8 cellular contexts compared by ENCODE assay signal in the genomic region with DNA sequence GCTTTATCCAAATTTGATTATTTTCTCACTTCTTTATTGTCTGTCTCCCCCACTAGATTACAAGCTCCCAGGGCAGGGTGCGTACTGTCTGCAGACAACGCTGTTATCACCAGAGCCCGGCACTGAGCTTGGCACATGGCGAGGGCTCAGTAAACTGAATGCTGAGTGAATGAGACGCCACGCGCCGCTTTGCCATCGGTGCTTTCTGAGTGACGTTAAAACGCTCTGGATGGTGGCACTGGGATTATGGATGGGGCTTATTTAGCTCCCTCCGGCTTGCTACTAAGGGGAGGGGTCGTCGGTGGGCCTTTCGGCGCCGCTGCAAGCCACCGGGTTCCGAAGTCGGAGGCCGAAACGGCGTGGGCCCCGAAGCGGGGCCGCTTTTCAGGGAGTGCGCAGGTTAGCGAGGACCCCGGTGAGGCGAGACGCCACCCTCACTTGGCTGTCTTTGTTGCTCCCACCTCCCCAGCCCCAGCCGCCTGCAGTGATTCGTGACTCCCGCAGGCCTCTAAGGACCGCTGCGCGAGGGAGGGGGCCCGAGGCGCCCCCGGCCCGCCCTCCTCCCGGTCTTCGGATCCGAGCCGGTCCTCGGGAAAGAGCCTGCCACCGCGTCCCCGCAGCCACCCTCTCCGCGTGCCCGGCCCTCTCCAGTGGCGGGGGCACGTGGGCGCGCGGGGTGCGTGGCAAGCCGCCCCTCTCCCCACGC.
DNase-seq lines count a peak whose midpoint lies in the region; ATAC-seq and TF ChIP-seq lines count a peak whose summit lies in the region.

No MANE protein-coding gene starts in this region.

- peak overlapping the region; percentile 88 for H3K27ac Mint-ChIP-seq in activated naive CD8-positive, alpha-beta T cell treated with anti-CD3 and anti-CD28 coated beads, Interleukin-2, amount 50 U/mL, for 24 hours

- DNase-seq in GM12865 (ENCODE audit: low read depth) (no peak), NCI-H2227 treated with DMSO at 0.1 percent for 48 hours (lab: John Stamatoyannopoulos, UW) (peak; percentile 71), NCI-H510A treated with DMSO at 0.1 percent for 48 hours (lab: John Stamatoyannopoulos, UW) (no peak), hippocampal formation (lab: John Stamatoyannopoulos, UW) (no peak)
- peak; percentile 18 for DNase-seq in activated naive CD8-positive, alpha-beta T cell treated with anti-CD3 and anti-CD28 coated beads, Interleukin-2, amount 50 U/mL, for 24 hours

- no peaks in the 10 kb centered on the region for H3K36me3 Mint-ChIP-seq in activated naive CD8-positive, alpha-beta T cell treated with anti-CD3 and anti-CD28 coated beads, Interleukin-2, amount 50 U/mL, for 24 hours (ENCODE audit: low read depth)

- peaks cover 32% of the 10 kb centered on the region for H3K4me1 Mint-ChIP-seq in activated naive CD8-positive, alpha-beta T cell treated with anti-CD3 and anti-CD28 coated beads, Interleukin-2, amount 50 U/mL, for 24 hours

- H3K27me3 Mint-ChIP-seq in activated naive CD8-positive, alpha-beta T cell treated with anti-CD3 and anti-CD28 coated beads, Interleukin-2, amount 50 U/mL, for 24 hours: peaks cover 3% of the 10 kb centered on the region

- ATAC-seq in activated naive CD8-positive, alpha-beta T cell treated with anti-CD3 and anti-CD28 coated beads, Interleukin-2, amount 50 U/mL, for 24 hours: peak; percentile 56
- no peak for ATAC-seq in GM19397 (IDR thresholded peaks at IDR 0.05; ENCODE audit: unreplicated experiment)

- no peak for TF ChIP-seq CTCF in GM12865 (IDR thresholded peaks at IDR 0.05; ENCODE audit: insufficient read depth, low read depth, low read length, missing control alignments)

- peak overlapping the region; percentile 53 for H3K4me3 ChIP-seq in GM12865 (ENCODE audit: low read depth, low read length)
- H3K4me3 ChIP-seq in iPS-11a (ENCODE audit: low read depth, low read length): peak overlapping the region; percentile 39
- peak overlapping the region; percentile 34 to 67 (median 47) for H3K4me3 ChIP-seq in skin epidermis

- peaks cover 9% of the 10 kb centered on the region for H3K9me3 Mint-ChIP-seq in activated naive CD8-positive, alpha-beta T cell treated with anti-CD3 and anti-CD28 coated beads, Interleukin-2, amount 50 U/mL, for 24 hours

- peak overlapping the region in 14 of 21 experiments; percentile 1 to 88 (median 48) for H3K27ac ChIP-seq in skin epidermis

- H3K4me3 Mint-ChIP-seq in activated naive CD8-positive, alpha-beta T cell treated with anti-CD3 and anti-CD28 coated beads, Interleukin-2, amount 50 U/mL, for 24 hours: peak overlapping the region; percentile 81

Comparison
In these comparisons a context has a peak if more than half of its experiments do, and no peak if none do; other contexts are left out.
1. DNase-seq: peak in NCI-H2227 treated with DMSO at 0.1 percent for 48 hours (single experiment) and activated naive CD8-positive, alpha-beta T cell treated with anti-CD3 and anti-CD28 coated beads, Interleukin-2, amount 50 U/mL, for 24 hours (single experiment); none in GM12865 (single experiment), NCI-H510A treated with DMSO at 0.1 percent for 48 hours (single experiment) and hippocampal formation (0 of 2).
2. Peak in every context shown above with its lines, with median percentiles within 50 percentile points of each other: H3K4me3 ChIP-seq.